Comparison of ENCODE assay signal across 22 cellular contexts in genomic region chr7:148761499-148762278, GRCh38.
"Had no signal": no experiment of that assay in that cellular context is flagged by ENCODE, and none has a peak within 500 bp of the region (broad histone marks: within the 10 kb centered on the region; RNA-seq: fewer than 3 reads in every experiment).

No MANE protein-coding gene starts in this region.

- H3K4me1 Mint-ChIP-seq: activated naive CD8-positive, alpha-beta T cell treated with anti-CD3 and anti-CD28 coated beads, Interleukin-2, amount 50 U/mL, for 24 hours; activated T-helper 17 cell treated with anti-CD3 and anti-CD28 coated beads, Interleukin-2, amount 50 U/mL, for 72 hours; stimulated activated naive B cell treated with anti-CD40 and anti-IgM and Interleukin-4, amounts not matched to agents 10 μg/mL and 1 μg/mL and 100 μg/mL, for 72 hours had no signal

- H3K27me3 ChIP-seq: brain microvascular endothelial cell, gastrocnemius medialis, left lung, spleen, upper lobe of right lung had no signal

- H3K4me3 ChIP-seq: gastrocnemius medialis, left lung, spleen, thoracic aorta, upper lobe of right lung had no signal

- H3K27me3 Mint-ChIP-seq: activated naive CD8-positive, alpha-beta T cell treated with anti-CD3 and anti-CD28 coated beads, Interleukin-2, amount 50 U/mL, for 24 hours; activated T-helper 17 cell treated with anti-CD3 and anti-CD28 coated beads, Interleukin-2, amount 50 U/mL, for 72 hours; naive thymus-derived CD8-positive, alpha-beta T cell; stimulated activated naive B cell treated with anti-CD40 and anti-IgM and Interleukin-4, amounts not matched to agents 10 μg/mL and 1 μg/mL and 100 μg/mL, for 72 hours had no signal

- H3K27ac Mint-ChIP-seq: activated naive CD8-positive, alpha-beta T cell treated with anti-CD3 and anti-CD28 coated beads, Interleukin-2, amount 50 U/mL, for 24 hours; activated T-helper 17 cell treated with anti-CD3 and anti-CD28 coated beads, Interleukin-2, amount 50 U/mL, for 72 hours; stimulated activated naive B cell treated with anti-CD40 and anti-IgM and Interleukin-4, amounts not matched to agents 10 μg/mL and 1 μg/mL and 100 μg/mL, for 72 hours; T-helper 2 cell treated with Interferon-gamma antibody and Interleukin-4, amounts not matched to agents 5 μg/mL and 100 μg/mL, for 36 hours had no signal

- H3K4me3 Mint-ChIP-seq: activated naive CD8-positive, alpha-beta T cell treated with anti-CD3 and anti-CD28 coated beads, Interleukin-2, amount 50 U/mL, for 24 hours; activated T-helper 17 cell treated with anti-CD3 and anti-CD28 coated beads, Interleukin-2, amount 50 U/mL, for 72 hours; naive thymus-derived CD8-positive, alpha-beta T cell; stimulated activated naive B cell treated with anti-CD40 and anti-IgM and Interleukin-4, amounts not matched to agents 10 μg/mL and 1 μg/mL and 100 μg/mL, for 72 hours; T-helper 2 cell treated with Interferon-gamma antibody and Interleukin-4, amounts not matched to agents 5 μg/mL and 100 μg/mL, for 36 hours had no signal

- FAIRE-seq: endometrium, kidney, TTC549 had no signal

- H3K9me3 Mint-ChIP-seq: activated naive CD8-positive, alpha-beta T cell treated with anti-CD3 and anti-CD28 coated beads, Interleukin-2, amount 50 U/mL, for 24 hours; activated T-helper 17 cell treated with anti-CD3 and anti-CD28 coated beads, Interleukin-2, amount 50 U/mL, for 72 hours; naive thymus-derived CD8-positive, alpha-beta T cell; stimulated activated naive B cell treated with anti-CD40 and anti-IgM and Interleukin-4, amounts not matched to agents 10 μg/mL and 1 μg/mL and 100 μg/mL, for 72 hours; T-helper 2 cell treated with Interferon-gamma antibody and Interleukin-4, amounts not matched to agents 5 μg/mL and 100 μg/mL, for 36 hours had no signal

- H3K4me1 ChIP-seq: gastrocnemius medialis, left lung, spleen, upper lobe of right lung had no signal

- H3K27ac ChIP-seq: brain microvascular endothelial cell, gastrocnemius medialis, left lung, spleen, thoracic aorta, upper lobe of right lung had no signal

- DNase-seq: activated CD4-positive, alpha-beta T cell treated with anti-CD3 and anti-CD28 coated beads, Interleukin-2, amount 50 U/mL, for 4 hours; activated naive CD4-positive, alpha-beta T cell treated with Interleukin-2 at 50 U/mL for 16 hours; activated naive CD8-positive, alpha-beta T cell treated with anti-CD3 and anti-CD28 coated beads, Interleukin-2, amount 50 U/mL, for 24 hours; aorta; brain microvascular endothelial cell; central memory CD4-positive, alpha-beta T cell; cortex of kidney; erythroblast; gastrocnemius medialis; head of caudate nucleus; kidney; left lung; naive thymus-derived CD8-positive, alpha-beta T cell; spleen; stimulated activated naive B cell treated with anti-CD40 and anti-IgM and Interleukin-4, amounts not matched to agents 10 μg/mL and 1 μg/mL and 100 μg/mL, for 72 hours; upper lobe of right lung had no signal

- ATAC-seq: activated naive CD8-positive, alpha-beta T cell treated with anti-CD3 and anti-CD28 coated beads, Interleukin-2, amount 50 U/mL, for 24 hours; activated T-helper 17 cell treated with anti-CD3 and anti-CD28 coated beads, Interleukin-2, amount 50 U/mL, for 72 hours; gastrocnemius medialis; left lung; naive thymus-derived CD8-positive, alpha-beta T cell; sciatic nerve; stimulated activated naive B cell treated with anti-CD40 and anti-IgM and Interleukin-4, amounts not matched to agents 10 μg/mL and 1 μg/mL and 100 μg/mL, for 72 hours; upper lobe of right lung had no signal

- H3K9me3 ChIP-seq: gastrocnemius medialis, left lung, spleen, thoracic aorta, upper lobe of right lung had no signal
